In genomic region chr7:111067682-111068081, GRCh38 we compare ENCODE assay signal across 29 cellular contexts.
"Had no signal": no experiment of that assay in that cellular context is flagged by ENCODE, and none has a peak within 500 bp of the region (broad histone marks: within the 10 kb centered on the region; RNA-seq: fewer than 3 reads in every experiment).

No MANE protein-coding gene starts in this region.

- H3K36me3 Mint-ChIP-seq: stimulated activated effector memory CD8-positive, alpha-beta T cell treated with anti-CD3 and anti-CD28 coated beads, Interleukin-12 subunit alpha, Interleukin-12 subunit beta, amount 100 ng/mL, for 72 hours had no signal

- H3K4me1 ChIP-seq: stomach, suprapubic skin, testis, thyroid gland, transverse colon, upper lobe of left lung, upper lobe of right lung, uterus, vagina had no signal

- FAIRE-seq: urothelium cell line had no signal

- H3K4me1 Mint-ChIP-seq: stimulated activated effector memory CD8-positive, alpha-beta T cell treated with anti-CD3 and anti-CD28 coated beads, Interleukin-12 subunit alpha, Interleukin-12 subunit beta, amount 100 ng/mL, for 72 hours; stimulated activated memory B cell treated with anti-CD40 and anti-IgM and Interleukin-4, amounts not matched to agents 10 μg/mL and 1 μg/mL and 100 μg/mL, for 72 hours had no signal

- H3K4me3 Mint-ChIP-seq: stimulated activated effector memory CD8-positive, alpha-beta T cell treated with anti-CD3 and anti-CD28 coated beads, Interleukin-12 subunit alpha, Interleukin-12 subunit beta, amount 100 ng/mL, for 72 hours; stimulated activated memory B cell treated with anti-CD40 and anti-IgM and Interleukin-4, amounts not matched to agents 10 μg/mL and 1 μg/mL and 100 μg/mL, for 72 hours; stimulated activated naive B cell treated with anti-CD40 and anti-IgM and Interleukin-4, amounts not matched to agents 10 μg/mL and 1 μg/mL and 100 μg/mL, for 72 hours; stimulated activated naive CD8-positive, alpha-beta T cell treated with anti-CD3 and anti-CD28 coated beads, Interleukin-15, amount 100 ng/mL, for 72 hours; stimulated activated naive CD8-positive, alpha-beta T cell treated with anti-CD3 and anti-CD28 coated beads, Interleukin-15, Interleukin-2, amounts not matched to agents 100 ng/mL and 50 ng/mL, for 24 hours; type B pancreatic cell had no signal

- H3K27ac ChIP-seq: stomach, suprapubic skin, testis, thoracic aorta, thyroid gland, tibial artery, tibial nerve, transverse colon, upper lobe of left lung, upper lobe of right lung, uterus, vagina had no signal

- H3K27me3 ChIP-seq: stomach, suprapubic skin, testis, thyroid gland, tibial artery, tibial nerve, transverse colon, upper lobe of left lung, upper lobe of right lung, uterus, vagina had no signal

- ATAC-seq: stimulated activated effector memory CD8-positive, alpha-beta T cell treated with anti-CD3 and anti-CD28 coated beads, Interleukin-12 subunit alpha, Interleukin-12 subunit beta, amount 100 ng/mL, for 72 hours; stimulated activated memory B cell treated with anti-CD40 and anti-IgM and Interleukin-4, amounts not matched to agents 10 μg/mL and 1 μg/mL and 100 μg/mL, for 72 hours; stimulated activated naive B cell treated with anti-CD40 and anti-IgM and Interleukin-4, amounts not matched to agents 10 μg/mL and 1 μg/mL and 100 μg/mL, for 72 hours; stimulated activated naive CD8-positive, alpha-beta T cell treated with anti-CD3 and anti-CD28 coated beads, Interleukin-15, amount 100 ng/mL, for 72 hours; stimulated activated naive CD8-positive, alpha-beta T cell treated with anti-CD3 and anti-CD28 coated beads, Interleukin-15, Interleukin-2, amounts not matched to agents 100 U/mL and 50 U/mL, for 24 hours; upper lobe of right lung had no signal

- H3K9me3 ChIP-seq: testis, thoracic aorta, thyroid gland, tibial artery, transverse colon, upper lobe of right lung, uterus, vagina had no signal

- DNase-seq: stimulated activated CD4-positive, alpha-beta T cell treated with anti-CD3 and anti-CD28 coated beads, Interleukin-2, amount 100 ng/mL, for 48 hours; stimulated activated CD4-positive, alpha-beta T cell treated with anti-CD3 and anti-CD28 coated beads, Interleukin-4, amount 100 ng/mL, for 1 hour; stimulated activated CD4-positive, alpha-beta T cell treated with anti-CD3 and anti-CD28 coated beads, Interleukin-4, amount 100 ng/mL, for 24 hours; stimulated activated CD4-positive, alpha-beta T cell treated with anti-CD3 and anti-CD28 coated beads, Interleukin-4, amount 100 ng/mL, for 4 hours; stimulated activated CD8-positive, alpha-beta memory T cell treated with anti-CD3 and anti-CD28 coated beads, Interleukin-4, amount 100 ng/mL, for 48 hours; stimulated activated naive B cell treated with anti-CD40 and anti-IgM and Interleukin-4, amounts not matched to agents 10 μg/mL and 1 μg/mL and 100 μg/mL, for 72 hours; stimulated activated naive CD4-positive, alpha-beta T cell; stimulated activated naive CD4-positive, alpha-beta T cell treated with Interleukin-2 at 50 U/mL for 16 hours; stimulated activated naive CD8-positive, alpha-beta T cell treated with anti-CD3 and anti-CD28 coated beads, Interleukin-15, amount 100 ng/mL, for 72 hours; stimulated activated naive CD8-positive, alpha-beta T cell treated with anti-CD3 and anti-CD28 coated beads, Interleukin-15, Interleukin-2, amounts not matched to agents 100 U/mL and 50 U/mL, for 24 hours; stomach; substantia nigra; testis; thyroid gland; tibial artery; transverse colon; trophoblast cell; upper lobe of left lung; upper lobe of right lung; uterus had no signal

- H3K36me3 ChIP-seq: stomach, suprapubic skin, thoracic aorta, thyroid gland, tibial artery, tibial nerve, transverse colon, upper lobe of left lung, upper lobe of right lung, uterus, vagina had no signal

- H3K4me3 ChIP-seq: stomach, suprapubic skin, testis, thoracic aorta, thyroid gland, tibial artery, tibial nerve, transverse colon, upper lobe of left lung, upper lobe of right lung, uterus, vagina had no signal

- H3K27ac Mint-ChIP-seq: stimulated activated effector memory CD8-positive, alpha-beta T cell treated with anti-CD3 and anti-CD28 coated beads, Interleukin-12 subunit alpha, Interleukin-12 subunit beta, amount 100 ng/mL, for 72 hours; stimulated activated memory B cell treated with anti-CD40 and anti-IgM and Interleukin-4, amounts not matched to agents 10 μg/mL and 1 μg/mL and 100 μg/mL, for 72 hours; stimulated activated naive B cell treated with anti-CD40 and anti-IgM and Interleukin-4, amounts not matched to agents 10 μg/mL and 1 μg/mL and 100 μg/mL, for 72 hours; stimulated activated naive CD8-positive, alpha-beta T cell treated with anti-CD3 and anti-CD28 coated beads, Interleukin-15, amount 100 ng/mL, for 72 hours; stimulated activated naive CD8-positive, alpha-beta T cell treated with anti-CD3 and anti-CD28 coated beads, Interleukin-15, Interleukin-2, amounts not matched to agents 100 ng/mL and 50 ng/mL, for 24 hours; type B pancreatic cell had no signal

- H3K27me3 Mint-ChIP-seq: stimulated activated memory B cell treated with anti-CD40 and anti-IgM and Interleukin-4, amounts not matched to agents 10 μg/mL and 1 μg/mL and 100 μg/mL, for 72 hours; stimulated activated naive B cell treated with anti-CD40 and anti-IgM and Interleukin-4, amounts not matched to agents 10 μg/mL and 1 μg/mL and 100 μg/mL, for 72 hours; stimulated activated naive CD8-positive, alpha-beta T cell treated with anti-CD3 and anti-CD28 coated beads, Interleukin-15, amount 100 ng/mL, for 72 hours; stimulated activated naive CD8-positive, alpha-beta T cell treated with anti-CD3 and anti-CD28 coated beads, Interleukin-15, Interleukin-2, amounts not matched to agents 100 ng/mL and 50 ng/mL, for 24 hours; type B pancreatic cell had no signal
